Comparison of ENCODE assay signal across 34 cellular contexts in genomic region chr6:86832686-86833085, GRCh38.
"Had no signal": no experiment of that assay in that cellular context is flagged by ENCODE, and none has a peak within 500 bp of the region (broad histone marks: within the 10 kb centered on the region; RNA-seq: fewer than 3 reads in every experiment).

No MANE protein-coding gene starts in this region.

- H3K4me3 ChIP-seq: MG63 had no signal

- H3K36me3 ChIP-seq: MG63 had no signal

- DNase-seq: Karpas-422, Kasumi-1, MG63, MM.1S, MV-4-11, NCI-H1048, NCI-H1092, NCI-H1092 treated with DMSO at 0.1 percent for 48 hours, NCI-H1105, NCI-H1105 treated with DMSO at 0.1 percent for 48 hours, NCI-H1417, NCI-H1417 treated with DMSO at 0.1 percent for 48 hours, NCI-H1436, NCI-H1436 treated with DMSO at 0.1 percent for 48 hours, NCI-H146, NCI-H1694, NCI-H1694 treated with DMSO at 0.1 percent for 48 hours, NCI-H187, NCI-H187 treated with DMSO at 0.1 percent for 48 hours, NCI-H1930, NCI-H2029, NCI-H2029 treated with DMSO at 0.1 percent for 48 hours, NCI-H2081, NCI-H2081 treated with DMSO at 0.1 percent for 48 hours, NCI-H2107, NCI-H2171, NCI-H2171 treated with DMSO at 0.1 percent for 48 hours, NCI-H2227 treated with DMSO at 0.1 percent for 48 hours, NCI-H226, NCI-H345, NCI-H446, NCI-H446 treated with DMSO at 0.1 percent for 48 hours, NCI-H510A, NCI-H510A treated with DMSO at 0.1 percent for 48 hours had no signal

- H3K9me3 ChIP-seq: MG63 had no signal
